10 cellular contexts compared by ENCODE assay signal in genomic region chrX:79182616-79183015, GRCh38.
DNase-seq lines count a peak whose midpoint lies in the region; ATAC-seq lines count a peak whose summit lies in the region.
"Had no signal": no experiment of that assay in that cellular context is flagged by ENCODE, and none has a peak within 500 bp of the region (broad histone marks: within the 10 kb centered on the region; RNA-seq: fewer than 3 reads in every experiment).

No MANE protein-coding gene starts in this region.

- peak overlapping the region; percentile 45 for H3K4me3 Mint-ChIP-seq in effector memory CD8-positive, alpha-beta T cell

- peak overlapping the region; percentile 60 to 75 for H3K27ac Mint-ChIP-seq in effector memory CD8-positive, alpha-beta T cell

- H3K4me1 Mint-ChIP-seq in effector memory CD8-positive, alpha-beta T cell (ENCODE audit: low read depth in 2 of 2), result peaks cover 10 to 43% of the 10 kb centered on the region in 2 donors

- ATAC-seq in GM18867 (IDR thresholded peaks at IDR 0.05; ENCODE audit: unreplicated experiment), result peak; percentile 94
- peak; percentile 91 for ATAC-seq in GM21515 (IDR thresholded peaks at IDR 0.05; ENCODE audit: unreplicated experiment)
- ATAC-seq in HG03280 (IDR thresholded peaks at IDR 0.05; ENCODE audit: unreplicated experiment), result peak; percentile 93
- ATAC-seq in effector memory CD8-positive, alpha-beta T cell (replicated peaks), result peak; percentile 41

- no peaks in the 10 kb centered on the region for H3K27me3 Mint-ChIP-seq in effector memory CD8-positive, alpha-beta T cell

- DNase-seq in effector memory CD8-positive, alpha-beta T cell, result no peak
- DNase-seq in NCI-H226, result no peak
- DNase-seq in AG20443 (ENCODE audit: low spot score), result no peak
- no peak for DNase-seq in RPMI8226
- DNase-seq: esophagus squamous epithelium; SIG-M5; stimulated activated CD4-positive, alpha-beta T cell treated with anti-CD3 and anti-CD28 coated beads, Interleukin-2, amount 100 ng/mL, for 24 hours had no signal

- peaks cover 3% of the 10 kb centered on the region for H3K36me3 Mint-ChIP-seq in effector memory CD8-positive, alpha-beta T cell (ENCODE audit: insufficient read depth)

- H3K9me3 Mint-ChIP-seq in effector memory CD8-positive, alpha-beta T cell, result no peaks in the 10 kb centered on the region

Comparison
In these comparisons a context has a peak if more than half of its experiments do, and no peak if none do; other contexts are left out.
1. ATAC-seq: peak in every context shown above with its lines; median percentile 94 in GM18867; 93 in HG03280; 91 in GM21515; 41 in effector memory CD8-positive, alpha-beta T cell.